ENCODE assay signal across 7 cellular contexts in genomic region chr1:234957330-234958065, GRCh38.
DNase-seq lines count a peak whose midpoint lies in the region; ATAC-seq and TF ChIP-seq lines count a peak whose summit lies in the region.

No MANE protein-coding gene starts in this region.

- H2AFZ ChIP-seq in GM23248: no peak overlapping the region

- no peaks in the 10 kb centered on the region for H3K9me3 ChIP-seq in GM23248 (ENCODE audit: low read depth)
- H3K9me3 ChIP-seq in breast epithelium: no peaks in the 10 kb centered on the region
- no peaks in the 10 kb centered on the region for H3K9me3 ChIP-seq in mucosa of stomach (ENCODE audit: control insufficient read depth, low read length)

- H3K4me3 ChIP-seq in GM23248: no peak overlapping the region
- no peak overlapping the region for H3K4me3 ChIP-seq in breast epithelium
- H3K4me3 ChIP-seq in mucosa of stomach (ENCODE audit: low read length): no peak overlapping the region

- ATAC-seq in HG03439 (IDR thresholded peaks at IDR 0.05; ENCODE audit: unreplicated experiment): no peak
- no peak for ATAC-seq in GM19455 (IDR thresholded peaks at IDR 0.05; ENCODE audit: unreplicated experiment)

- H3K27me3 ChIP-seq in GM23248 (replicated peaks; ENCODE audit: insufficient read depth) (no peaks in the 10 kb centered on the region), breast epithelium (no peaks in the 10 kb centered on the region), mucosa of stomach (ENCODE audit: control insufficient read depth, insufficient read depth, low read length) (no peaks in the 10 kb centered on the region)

- DNase-seq in GM23248 (peak; percentile 66), NCI-H2196 treated with DMSO at 0.1 percent for 48 hours (lab: John Stamatoyannopoulos, UW; ENCODE audit: unreplicated experiment) (peak; percentile 58), breast epithelium (ENCODE audit: low spot score in 2 of 2) (no peak)
- DNase-seq in stimulated activated CD4-positive, alpha-beta T cell treated with anti-CD3 and anti-CD28 coated beads, Interleukin-4, amount 100 ng/mL, for 24 hours: no peak

- H3K36me3 ChIP-seq in GM23248 (ENCODE audit: low read depth) (no peaks in the 10 kb centered on the region), breast epithelium (no peaks in the 10 kb centered on the region), mucosa of stomach (ENCODE audit: control insufficient read depth, insufficient read depth, low read length) (no peaks in the 10 kb centered on the region)

- H3K4me2 ChIP-seq in GM23248 (ENCODE audit: unreplicated experiment): peak overlapping the region; percentile 1

- no peaks in the 10 kb centered on the region for H3K79me2 ChIP-seq in GM23248 (ENCODE audit: insufficient read depth)

- no peaks in the 10 kb centered on the region for H3K9me2 ChIP-seq in GM23248 (ENCODE audit: insufficient read depth)

- H3K4me1 ChIP-seq in GM23248 (ENCODE audit: insufficient read depth) (peaks cover 45% of the 10 kb centered on the region), breast epithelium (peaks cover 11 to 15% of the 10 kb centered on the region in 2 donors), mucosa of stomach (ENCODE audit: control insufficient read depth, insufficient read depth, low read length) (peaks cover 88% of the 10 kb centered on the region)

- no peaks in the 10 kb centered on the region for H4K20me1 ChIP-seq in GM23248 (ENCODE audit: insufficient read depth)

- peaks cover 31% of the 10 kb centered on the region for H3F3A ChIP-seq in GM23248 (ENCODE audit: insufficient read depth)

- no peak for TF ChIP-seq CTCF in breast epithelium (IDR thresholded peaks at IDR 0.05)

- WGBS in GM23248 (ENCODE audit: low coverage in 1 of 2, low lambda C conversion rate in 2 of 2, missing lambda C conversion rate in 2 of 2), 2 experiments: 84 to 87% methylated on average over 14 of the region's 14 CpGs

- intact Hi-C loops in breast epithelium (cut with DNase I; ENCODE audit: low total_unique reads): no loop called here

- no peak overlapping the region for H3K27ac ChIP-seq in GM23248
- H3K27ac ChIP-seq in breast epithelium: peak overlapping the region; percentile 78 to 87

- no peak for TF ChIP-seq POLR2A in breast epithelium (IDR thresholded peaks at IDR 0.05)

- H3K9ac ChIP-seq in GM23248: no peak overlapping the region
- peak overlapping the region; percentile 59 for H3K9ac ChIP-seq in mucosa of stomach (ENCODE audit: low read length)

- in situ Hi-C loops in GM23248 (cut with MboI): no loop called here

Comparison
In these comparisons a context has a peak if more than half of its experiments do, and no peak if none do; other contexts are left out.
1. DNase-seq: peak in GM23248 (single experiment) and NCI-H2196 treated with DMSO at 0.1 percent for 48 hours (single experiment); none in breast epithelium (0 of 2) and stimulated activated CD4-positive, alpha-beta T cell treated with anti-CD3 and anti-CD28 coated beads, Interleukin-4, amount 100 ng/mL, for 24 hours (single experiment).